Comparison of ENCODE assay signal across 9 cellular contexts in genomic region chr7:44121761-44122420, GRCh38. TPM values are rescaled to one million over a fixed set of nuclear protein-coding genes. Genes with fewer than 3 reads are reported as not detected.
DNase-seq lines count a peak whose midpoint lies in the region; ATAC-seq, FAIRE-seq and TF ChIP-seq lines count a peak whose summit lies in the region.
"Had no signal": no experiment of that assay in that cellular context is flagged by ENCODE, and none has a peak within 500 bp of the region (broad histone marks: within the 10 kb centered on the region; RNA-seq: fewer than 3 reads in every experiment).

No MANE protein-coding gene starts in this region.

- no peak for DNase-seq in GM12891 (ENCODE audit: insufficient read length, low spot score)
- no peak for DNase-seq in activated CD8-positive, alpha-beta T cell treated with anti-CD3 and anti-CD28 coated beads for 36 hours
- no peak for DNase-seq in WERI-Rb-1
- no peak for DNase-seq in 8988T
- DNase-seq in NCI-H1092 (lab: John Stamatoyannopoulos, UW) = no peak

- no peak for ATAC-seq in activated CD8-positive, alpha-beta T cell treated with anti-CD3 and anti-CD28 coated beads for 36 hours
- ATAC-seq in HG02885 (IDR thresholded peaks at IDR 0.05; ENCODE audit: poor library complexity, unreplicated experiment) = no peak

- H3K9me3 ChIP-seq in mesodermal cell (ENCODE audit: control insufficient read depth, low read length) (no peaks in the 10 kb centered on the region), WERI-Rb-1 (ENCODE audit: severe bottlenecking) (no peaks in the 10 kb centered on the region)

- peaks cover 9% of the 10 kb centered on the region for H3K4me1 ChIP-seq in mesodermal cell (ENCODE audit: control insufficient read depth, insufficient read depth, low read length, poor library complexity, severe bottlenecking)

- H3K4me3 Mint-ChIP-seq in activated CD8-positive, alpha-beta T cell treated with anti-CD3 and anti-CD28 coated beads for 36 hours = peak overlapping the region; percentile 86

- H3K27me3 ChIP-seq in WERI-Rb-1 (ENCODE audit: insufficient read depth, low read depth, severe bottlenecking) = no peaks in the 10 kb centered on the region

- TF ChIP-seq POLR2A in GM12891 (IDR thresholded peaks at IDR 0.05; ENCODE audit: low read depth, low read length) = no peak

- WGBS in mesodermal cell (ENCODE audit: insufficient coverage in 2 of 2), 2 experiments = 98 to 100% methylated on average over 6 to 8 of the region's 12 CpGs

- H3K36me3 ChIP-seq in mesodermal cell (ENCODE audit: control insufficient read depth, insufficient read depth, low read length) (peaks cover 52% of the 10 kb centered on the region), WERI-Rb-1 (peaks cover 46% of the 10 kb centered on the region)

- H3K4me3 ChIP-seq in mesodermal cell (ENCODE audit: extremely low read depth, insufficient read depth, low read length, poor library complexity, severe bottlenecking) (peak overlapping the region; percentile 55), WERI-Rb-1 (ENCODE audit: low read depth, low read length) (no peak overlapping the region)

- TF ChIP-seq CTCF in 22Rv1 (IDR thresholded peaks at IDR 0.05) (no peak), WERI-Rb-1 (IDR thresholded peaks at IDR 0.05; ENCODE audit: low read depth, low read length) (no peak)
- TF ChIP-seq CTCF in activated CD8-positive, alpha-beta T cell treated with anti-CD3 and anti-CD28 coated beads for 36 hours (IDR thresholded peaks at IDR 0.05) = no peak

- CTCF ChIA-PET in activated CD8-positive, alpha-beta T cell treated with anti-CD3 and anti-CD28 coated beads for 36 hours (lab: Charles Lee) = interaction anchor here (0.6 to 2.2 kb wide), 5 partner anchors 9 to 75 kb away, joined by 3 to 7 read pairs (median 5); no protein-coding TSS in a partner anchor

- no peaks in the 10 kb centered on the region for H3K27me3 Mint-ChIP-seq in activated CD8-positive, alpha-beta T cell treated with anti-CD3 and anti-CD28 coated beads for 36 hours

- peak; percentile 43 for FAIRE-seq in GM12891 (lab: Jason Lieb, UNC)

- H3K4me1 Mint-ChIP-seq in activated CD8-positive, alpha-beta T cell treated with anti-CD3 and anti-CD28 coated beads for 36 hours (ENCODE audit: low read depth) = peaks cover 40% of the 10 kb centered on the region

- peaks cover 3% of the 10 kb centered on the region for H3K9me3 Mint-ChIP-seq in activated CD8-positive, alpha-beta T cell treated with anti-CD3 and anti-CD28 coated beads for 36 hours

- H3K27ac ChIP-seq in 22Rv1 (peak overlapping the region; percentile 76), mesodermal cell (ENCODE audit: low read depth, low read length, severe bottlenecking) (no peak overlapping the region), WERI-Rb-1 (no peak overlapping the region)

- no peak overlapping the region for H3K27ac Mint-ChIP-seq in activated CD8-positive, alpha-beta T cell treated with anti-CD3 and anti-CD28 coated beads for 36 hours

- intact Hi-C loops in activated CD8-positive, alpha-beta T cell treated with anti-CD3 and anti-CD28 coated beads for 36 hours (cut with micrococcal nuclease) = no loop called here

- H3K36me3 Mint-ChIP-seq in activated CD8-positive, alpha-beta T cell treated with anti-CD3 and anti-CD28 coated beads for 36 hours (ENCODE audit: low read depth) = peaks cover 40% of the 10 kb centered on the region

- POLR2A ChIA-PET in activated CD8-positive, alpha-beta T cell treated with anti-CD3 and anti-CD28 coated beads for 36 hours (lab: Charles Lee) = interaction anchor here (0.5 to 2.6 kb wide), 15 partner anchors 10 to 398 kb away, joined by 3 to 13 read pairs (median 4); partner anchors contain the start of gene DBNL

TF ChIP-seq in GM12891, 5 proteins besides CTCF, POLR2A, EP300 and RAD21:
- TF ChIP-seq POU2F2 (IDR thresholded peaks at IDR 0.05; ENCODE audit: low read depth, low read length) = no peak

RNA-seq across cellular contexts. Expression of gene POLD2, which starts 1.5 kb away (rescaled TPM):
- 117 TPM for polyA plus RNA-seq in GM12891 (2012; ENCODE audit: low read depth, missing spikeins)
- total RNA-seq in activated CD8-positive, alpha-beta T cell treated with anti-CD3 and anti-CD28 coated beads for 36 hours = 100 to 1,000 TPM; 243 to 251 TPM
- 88.8 TPM for polyA plus RNA-seq in mesodermal cell (2013, experiment 1 of 2)
- polyA plus RNA-seq in mesodermal cell (2013, experiment 2 of 2) = 87.7 TPM

RNA-seq across cellular contexts. Expression of gene AEBP1, which starts 17.7 kb away (rescaled TPM):
- polyA plus RNA-seq in GM12891 (2012; ENCODE audit: low read depth, missing spikeins) = 0.71 TPM
- 10 to 100 TPM; 29.1 to 30.4 TPM for total RNA-seq in activated CD8-positive, alpha-beta T cell treated with anti-CD3 and anti-CD28 coated beads for 36 hours
- 109 TPM for polyA plus RNA-seq in mesodermal cell (2013, experiment 1 of 2)
- polyA plus RNA-seq in mesodermal cell (2013, experiment 2 of 2) = 89.5 TPM

RNA-seq across cellular contexts. Expression of gene MYL7, which starts 19.2 kb away (rescaled TPM):
- polyA plus RNA-seq in GM12891 (2012; ENCODE audit: low read depth, missing spikeins) = not detected
- not detected for total RNA-seq in activated CD8-positive, alpha-beta T cell treated with anti-CD3 and anti-CD28 coated beads for 36 hours
- polyA plus RNA-seq in mesodermal cell (2013, experiment 1 of 2) = 58.3 TPM
- 43.2 TPM for polyA plus RNA-seq in mesodermal cell (2013, experiment 2 of 2)
- total RNA-seq: lung microvascular endothelial cell had no signal

RNA-seq across cellular contexts. Expression of gene POLM, which starts 39.6 kb away (rescaled TPM):
- 13.2 TPM for polyA plus RNA-seq in GM12891 (2012; ENCODE audit: low read depth, missing spikeins)
- total RNA-seq in activated CD8-positive, alpha-beta T cell treated with anti-CD3 and anti-CD28 coated beads for 36 hours = 10 to 100 TPM; 35.4 to 37.2 TPM
- 14.3 TPM for polyA plus RNA-seq in mesodermal cell (2013, experiment 1 of 2)
- polyA plus RNA-seq in mesodermal cell (2013, experiment 2 of 2) = 10.3 TPM

RNA-seq across cellular contexts. Expression of gene PGAM2, which starts 56.5 kb away (rescaled TPM):
- not detected for polyA plus RNA-seq in GM12891 (2012; ENCODE audit: low read depth, missing spikeins)
- total RNA-seq in activated CD8-positive, alpha-beta T cell treated with anti-CD3 and anti-CD28 coated beads for 36 hours = under 1 TPM in 1 of 2 experiments, not detected in 1; 0.49 TPM
- 0.48 TPM for polyA plus RNA-seq in mesodermal cell (2013, experiment 1 of 2)
- not detected for polyA plus RNA-seq in mesodermal cell (2013, experiment 2 of 2)
